ENCODE assay signal across 7 cellular contexts in genomic region chr11:9506489-9507343, GRCh38. TPM values are rescaled to one million over a fixed set of nuclear protein-coding genes. Genes with fewer than 3 reads are reported as not detected.
A peak's percentile ranks its signal among the peaks of the same experiment; 100 is the strongest.
DNase-seq lines count a peak whose midpoint lies in the region; FAIRE-seq and TF ChIP-seq lines count a peak whose summit lies in the region.

No MANE protein-coding gene starts in this region.

- peaks cover 23% of the 10 kb centered on the region; the same call in 1 of the 2 replicates for H3K36me3 ChIP-seq in Loucy (ENCODE audit: insufficient read depth, low read length)
- H3K36me3 ChIP-seq in tibial nerve, result peaks cover 0 to 47% (median 0%) of the 10 kb centered on the region in 3 donors

- H2AFZ ChIP-seq in Loucy (ENCODE audit: low read length), result no peak overlapping the region

- H3K9me3 Mint-ChIP-seq in osteocyte (ENCODE audit: unreplicated experiment), result no peaks in the 10 kb centered on the region

- peaks cover 9% of the 10 kb centered on the region for H3K36me3 Mint-ChIP-seq in osteocyte (ENCODE audit: unreplicated experiment)

- no peak overlapping the region for H3K9ac ChIP-seq in Loucy (ENCODE audit: low read depth, low read length, poor library complexity, severe bottlenecking)

- H3K79me2 ChIP-seq in Loucy (ENCODE audit: insufficient read depth, low read length), result no peaks in the 10 kb centered on the region

- H3K27me3 ChIP-seq in Loucy (ENCODE audit: insufficient read depth, low read length, poor library complexity, severe bottlenecking) (no peaks in the 10 kb centered on the region), tibial nerve (no peaks in the 10 kb centered on the region)

- H3K27me3 Mint-ChIP-seq in osteocyte (ENCODE audit: unreplicated experiment), result no peaks in the 10 kb centered on the region

- H3K27ac ChIP-seq in tibial nerve, result peak overlapping the region in 1 of 4 donors; percentile 51

- H3K9me3 ChIP-seq in Loucy (ENCODE audit: insufficient read depth, low read depth, low read length), result no peaks in the 10 kb centered on the region
- no peaks in the 10 kb centered on the region for H3K9me3 ChIP-seq in tibial nerve

- TF ChIP-seq POLR2A in GM12891 (IDR thresholded peaks at IDR 0.05; ENCODE audit: low read depth, low read length) (no peak), tibial nerve (IDR thresholded peaks at IDR 0.05) (no peak)

- WGBS in tibial nerve, 2 donors, result 43 to 44% methylated on average over 6 of the region's 6 CpGs

- TF ChIP-seq CTCF in Loucy (conservative IDR thresholded peaks at IDR 0.05; ENCODE audit: low read length) (peak; percentile 94), osteocyte (IDR thresholded peaks at IDR 0.05) (peak; percentile 92), tibial nerve (IDR thresholded peaks at IDR 0.05) (peak; percentile 82 to 91 (median 88))

- no peaks in the 10 kb centered on the region for H3K9me2 ChIP-seq in Loucy (replicated peaks; ENCODE audit: low read depth, low read length)

- H3K4me1 Mint-ChIP-seq in osteocyte (ENCODE audit: unreplicated experiment), result peaks cover 30% of the 10 kb centered on the region

- no peaks in the 10 kb centered on the region for H4K20me1 ChIP-seq in Loucy (ENCODE audit: insufficient read depth, low read length, poor library complexity, severe bottlenecking)

- TF ChIP-seq EP300 in tibial nerve (IDR thresholded peaks at IDR 0.05), result peak in 1 of 2 donors; percentile 27

- H3K4me3 ChIP-seq in Loucy (ENCODE audit: low read length, poor library complexity, severe bottlenecking) (no peak overlapping the region), tibial nerve (no peak overlapping the region)

- no peak overlapping the region for H3K4me2 ChIP-seq in Loucy (ENCODE audit: low read depth, low read length, poor library complexity, severe bottlenecking)

- H3F3A ChIP-seq in Loucy (ENCODE audit: low read depth), result peaks cover 4% of the 10 kb centered on the region; the same call in 1 of the 2 replicates

- H3K27ac Mint-ChIP-seq in osteocyte (ENCODE audit: unreplicated experiment), result peak overlapping the region; percentile 73

- H3K4me1 ChIP-seq in Loucy (ENCODE audit: insufficient read depth, low read length, poor library complexity, severe bottlenecking), result no peaks in the 10 kb centered on the region
- H3K4me1 ChIP-seq in tibial nerve, result peaks cover 0 to 13% (median 1%) of the 10 kb centered on the region in 4 donors

- DNase-seq in GM12891 (ENCODE audit: insufficient read length, low spot score) (no peak), SHP77 treated with DMSO at 0.1 percent for 48 hours (lab: John Stamatoyannopoulos, UW) (peak; percentile 10), frontal cortex (ENCODE audit: low spot score in 2 of 2) (peak; percentile 31 to 56), osteocyte (ENCODE audit: extremely low spot score, unreplicated experiment) (peak; percentile 88), tibial nerve (ENCODE audit: low spot score in 2 of 2) (peak; percentile 67 to 86)
- peak; percentile 52 for DNase-seq in activated effector memory CD4-positive, alpha-beta T cell treated with Interleukin-2 at 50 U/mL for 16 hours

- no peak overlapping the region for H3K4me3 Mint-ChIP-seq in osteocyte (ENCODE audit: unreplicated experiment)

- FAIRE-seq in GM12891 (lab: Jason Lieb, UNC) (peak; percentile 88), frontal cortex (lab: Jason Lieb, UNC) (no peak)

TF ChIP-seq in GM12891, 5 proteins besides CTCF, POLR2A, EP300 and RAD21:
- no peak for TF ChIP-seq PAX5 (IDR thresholded peaks at IDR 0.05; ENCODE audit: insufficient read depth, low read length, severe bottlenecking)

RNA-seq across cellular contexts. Expression of gene ZNF143, which starts 45.9 kb away (rescaled TPM):
- polyA plus RNA-seq in GM12891 (2012; ENCODE audit: low read depth, missing spikeins), result 12.3 TPM
- total RNA-seq in frontal cortex, result 23.6 TPM
- 22.1 and 26.8 TPM in 2 replicates for total RNA-seq in osteocyte
- 10 to 100 TPM; 14.0 to 40.9 (median 23.8) TPM for total RNA-seq in tibial nerve
